2 cellular contexts compared by ENCODE assay signal in the genomic region with DNA sequence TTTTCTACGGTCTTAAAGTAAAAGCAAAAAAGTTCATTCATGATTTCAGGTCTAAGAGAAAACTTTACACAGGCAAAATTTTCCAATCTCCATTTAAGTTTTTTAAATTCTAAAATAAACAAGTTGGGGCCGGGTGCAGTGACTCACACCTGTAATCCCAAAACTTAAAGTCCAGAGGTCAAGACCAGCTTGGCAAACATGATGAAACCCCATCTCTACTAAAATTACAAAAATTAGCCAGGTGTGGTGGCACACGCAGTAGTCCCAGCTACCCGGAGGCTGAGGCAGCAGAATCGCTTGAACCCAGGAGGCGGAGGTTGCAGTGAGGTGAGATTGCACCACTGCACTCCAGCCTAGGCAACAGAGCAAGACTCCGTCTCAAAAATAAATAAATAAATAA.
A peak's percentile ranks its signal among the peaks of the same experiment; 100 is the strongest.
TF ChIP-seq lines count a peak whose summit lies in the region.
"Not testable (repeated sequence)": the region's sequence is repeated elsewhere in the genome, so short reads cannot be mapped to it uniquely, and the experiment has no call there.

No MANE protein-coding gene starts in this region.

TF ChIP-seq in WTC11, 78 proteins besides CTCF, POLR2A, EP300 and RAD21:
- TF ChIP-seq GABPB1 (CRISPR knock-in tag; IDR thresholded peaks at IDR 0.05) = peak; percentile 72

TF ChIP-seq in HepG2, 621 proteins besides CTCF, POLR2A, EP300 and RAD21:
- TF ChIP-seq, protein P1, sequence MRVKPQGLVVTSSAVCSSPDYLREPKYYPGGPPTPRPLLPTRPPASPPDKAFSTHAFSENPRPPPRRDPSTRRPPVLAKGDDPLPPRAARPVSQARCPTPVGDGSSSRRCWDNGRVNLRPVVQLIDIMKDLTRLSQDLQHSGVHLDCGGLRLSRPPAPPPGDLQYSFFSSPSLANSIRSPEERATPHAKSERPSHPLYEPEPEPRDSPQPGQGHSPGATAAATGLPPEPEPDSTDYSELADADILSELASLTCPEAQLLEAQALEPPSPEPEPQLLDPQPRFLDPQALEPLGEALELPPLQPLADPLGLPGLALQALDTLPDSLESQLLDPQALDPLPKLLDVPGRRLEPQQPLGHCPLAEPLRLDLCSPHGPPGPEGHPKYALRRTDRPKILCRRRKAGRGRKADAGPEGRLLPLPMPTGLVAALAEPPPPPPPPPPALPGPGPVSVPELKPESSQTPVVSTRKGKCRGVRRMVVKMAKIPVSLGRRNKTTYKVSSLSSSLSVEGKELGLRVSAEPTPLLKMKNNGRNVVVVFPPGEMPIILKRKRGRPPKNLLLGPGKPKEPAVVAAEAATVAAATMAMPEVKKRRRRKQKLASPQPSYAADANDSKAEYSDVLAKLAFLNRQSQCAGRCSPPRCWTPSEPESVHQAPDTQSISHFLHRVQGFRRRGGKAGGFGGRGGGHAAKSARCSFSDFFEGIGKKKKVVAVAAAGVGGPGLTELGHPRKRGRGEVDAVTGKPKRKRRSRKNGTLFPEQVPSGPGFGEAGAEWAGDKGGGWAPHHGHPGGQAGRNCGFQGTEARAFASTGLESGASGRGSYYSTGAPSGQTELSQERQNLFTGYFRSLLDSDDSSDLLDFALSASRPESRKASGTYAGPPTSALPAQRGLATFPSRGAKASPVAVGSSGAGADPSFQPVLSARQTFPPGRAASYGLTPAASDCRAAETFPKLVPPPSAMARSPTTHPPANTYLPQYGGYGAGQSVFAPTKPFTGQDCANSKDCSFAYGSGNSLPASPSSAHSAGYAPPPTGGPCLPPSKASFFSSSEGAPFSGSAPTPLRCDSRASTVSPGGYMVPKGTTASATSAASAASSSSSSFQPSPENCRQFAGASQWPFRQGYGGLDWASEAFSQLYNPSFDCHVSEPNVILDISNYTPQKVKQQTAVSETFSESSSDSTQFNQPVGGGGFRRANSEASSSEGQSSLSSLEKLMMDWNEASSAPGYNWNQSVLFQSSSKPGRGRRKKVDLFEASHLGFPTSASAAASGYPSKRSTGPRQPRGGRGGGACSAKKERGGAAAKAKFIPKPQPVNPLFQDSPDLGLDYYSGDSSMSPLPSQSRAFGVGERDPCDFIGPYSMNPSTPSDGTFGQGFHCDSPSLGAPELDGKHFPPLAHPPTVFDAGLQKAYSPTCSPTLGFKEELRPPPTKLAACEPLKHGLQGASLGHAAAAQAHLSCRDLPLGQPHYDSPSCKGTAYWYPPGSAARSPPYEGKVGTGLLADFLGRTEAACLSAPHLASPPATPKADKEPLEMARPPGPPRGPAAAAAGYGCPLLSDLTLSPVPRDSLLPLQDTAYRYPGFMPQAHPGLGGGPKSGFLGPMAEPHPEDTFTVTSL (CRISPR knock-in tag; IDR thresholded peaks at IDR 0.05; ENCODE audit: borderline replicate concordance) = peak; percentile 52; the same call in 1 of the 2 replicates
- TF ChIP-seq, protein P2, sequence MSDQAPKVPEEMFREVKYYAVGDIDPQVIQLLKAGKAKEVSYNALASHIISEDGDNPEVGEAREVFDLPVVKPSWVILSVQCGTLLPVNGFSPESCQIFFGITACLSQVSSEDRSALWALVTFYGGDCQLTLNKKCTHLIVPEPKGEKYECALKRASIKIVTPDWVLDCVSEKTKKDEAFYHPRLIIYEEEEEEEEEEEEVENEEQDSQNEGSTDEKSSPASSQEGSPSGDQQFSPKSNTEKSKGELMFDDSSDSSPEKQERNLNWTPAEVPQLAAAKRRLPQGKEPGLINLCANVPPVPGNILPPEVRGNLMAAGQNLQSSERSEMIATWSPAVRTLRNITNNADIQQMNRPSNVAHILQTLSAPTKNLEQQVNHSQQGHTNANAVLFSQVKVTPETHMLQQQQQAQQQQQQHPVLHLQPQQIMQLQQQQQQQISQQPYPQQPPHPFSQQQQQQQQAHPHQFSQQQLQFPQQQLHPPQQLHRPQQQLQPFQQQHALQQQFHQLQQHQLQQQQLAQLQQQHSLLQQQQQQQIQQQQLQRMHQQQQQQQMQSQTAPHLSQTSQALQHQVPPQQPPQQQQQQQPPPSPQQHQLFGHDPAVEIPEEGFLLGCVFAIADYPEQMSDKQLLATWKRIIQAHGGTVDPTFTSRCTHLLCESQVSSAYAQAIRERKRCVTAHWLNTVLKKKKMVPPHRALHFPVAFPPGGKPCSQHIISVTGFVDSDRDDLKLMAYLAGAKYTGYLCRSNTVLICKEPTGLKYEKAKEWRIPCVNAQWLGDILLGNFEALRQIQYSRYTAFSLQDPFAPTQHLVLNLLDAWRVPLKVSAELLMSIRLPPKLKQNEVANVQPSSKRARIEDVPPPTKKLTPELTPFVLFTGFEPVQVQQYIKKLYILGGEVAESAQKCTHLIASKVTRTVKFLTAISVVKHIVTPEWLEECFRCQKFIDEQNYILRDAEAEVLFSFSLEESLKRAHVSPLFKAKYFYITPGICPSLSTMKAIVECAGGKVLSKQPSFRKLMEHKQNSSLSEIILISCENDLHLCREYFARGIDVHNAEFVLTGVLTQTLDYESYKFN (CRISPR knock-in tag; conservative IDR thresholded peaks at IDR 0.05) = peak; percentile 50
- TF ChIP-seq LCORL (IDR thresholded peaks at IDR 0.05) (0 out of 2 replicates have a peak, but pooled peaks have one; percentile 42), LCORL (CRISPR knock-in tag; IDR thresholded peaks at IDR 0.05) (peak; percentile 77), CEBPG (CRISPR knock-in tag; IDR thresholded peaks at IDR 0.05) (peak; percentile 62), ZEB1 (IDR thresholded peaks at IDR 0.05; ENCODE audit: insufficient replicate concordance, low read depth) (peak; percentile 50), NR2F6 (CRISPR knock-in tag; IDR thresholded peaks at IDR 0.05) (peak; percentile 43; the same call in 1 of the 2 replicates), HNF4G (IDR thresholded peaks at IDR 0.05; ENCODE audit: borderline replicate concordance, low read depth, low read length) (peak; percentile 65; the same call in 1 of the 2 replicates), GATAD2A (CRISPR knock-in tag; IDR thresholded peaks at IDR 0.05) (0 out of 2 replicates have a peak, but pooled peaks have one; percentile 21), PITX1 (CRISPR knock-in tag; IDR thresholded peaks at IDR 0.05) (peak; percentile 54; the same call in 1 of the 2 replicates), FOSL2 (CRISPR knock-in tag; IDR thresholded peaks at IDR 0.05) (peak; percentile 90), MTF1 (CRISPR knock-in tag; IDR thresholded peaks at IDR 0.05) (0 out of 2 replicates have a peak, but pooled peaks have one; percentile 58), FOSL1 (CRISPR knock-in tag; IDR thresholded peaks at IDR 0.05; ENCODE audit: borderline replicate concordance) (peak; percentile 65; the same call in 1 of the 2 replicates), HNF4A (CRISPR knock-in tag; IDR thresholded peaks at IDR 0.05) (peak; percentile 55)
- TF ChIP-seq, protein P3, sequence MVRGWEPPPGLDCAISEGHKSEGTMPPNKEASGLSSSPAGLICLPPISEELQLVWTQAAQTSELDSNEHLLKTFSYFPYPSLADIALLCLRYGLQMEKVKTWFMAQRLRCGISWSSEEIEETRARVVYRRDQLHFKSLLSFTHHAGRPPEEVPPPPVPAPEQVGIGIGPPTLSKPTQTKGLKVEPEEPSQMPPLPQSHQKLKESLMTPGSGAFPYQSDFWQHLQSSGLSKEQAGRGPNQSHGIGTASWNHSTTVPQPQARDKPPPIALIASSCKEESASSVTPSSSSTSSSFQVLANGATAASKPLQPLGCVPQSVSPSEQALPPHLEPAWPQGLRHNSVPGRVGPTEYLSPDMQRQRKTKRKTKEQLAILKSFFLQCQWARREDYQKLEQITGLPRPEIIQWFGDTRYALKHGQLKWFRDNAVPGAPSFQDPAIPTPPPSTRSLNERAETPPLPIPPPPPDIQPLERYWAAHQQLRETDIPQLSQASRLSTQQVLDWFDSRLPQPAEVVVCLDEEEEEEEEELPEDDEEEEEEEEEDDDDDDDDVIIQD (CRISPR knock-in tag; IDR thresholded peaks at IDR 0.05; ENCODE audit: low read depth) = 0 out of 2 replicates have a peak, but pooled peaks have one; percentile 24
- TF ChIP-seq NR2F6 (IDR thresholded peaks at IDR 0.05); HNF4G (CRISPR knock-in tag; IDR thresholded peaks at IDR 0.05; ENCODE audit: borderline replicate concordance, low read depth): not testable (repeated sequence)
- TF ChIP-seq, protein P4, sequence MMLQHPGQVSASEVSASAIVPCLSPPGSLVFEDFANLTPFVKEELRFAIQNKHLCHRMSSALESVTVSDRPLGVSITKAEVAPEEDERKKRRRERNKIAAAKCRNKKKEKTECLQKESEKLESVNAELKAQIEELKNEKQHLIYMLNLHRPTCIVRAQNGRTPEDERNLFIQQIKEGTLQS (CRISPR knock-in tag; IDR thresholded peaks at IDR 0.05) = 0 out of 2 replicates have a peak, but pooled peaks have one; percentile 24
- TF ChIP-seq, protein P5, sequence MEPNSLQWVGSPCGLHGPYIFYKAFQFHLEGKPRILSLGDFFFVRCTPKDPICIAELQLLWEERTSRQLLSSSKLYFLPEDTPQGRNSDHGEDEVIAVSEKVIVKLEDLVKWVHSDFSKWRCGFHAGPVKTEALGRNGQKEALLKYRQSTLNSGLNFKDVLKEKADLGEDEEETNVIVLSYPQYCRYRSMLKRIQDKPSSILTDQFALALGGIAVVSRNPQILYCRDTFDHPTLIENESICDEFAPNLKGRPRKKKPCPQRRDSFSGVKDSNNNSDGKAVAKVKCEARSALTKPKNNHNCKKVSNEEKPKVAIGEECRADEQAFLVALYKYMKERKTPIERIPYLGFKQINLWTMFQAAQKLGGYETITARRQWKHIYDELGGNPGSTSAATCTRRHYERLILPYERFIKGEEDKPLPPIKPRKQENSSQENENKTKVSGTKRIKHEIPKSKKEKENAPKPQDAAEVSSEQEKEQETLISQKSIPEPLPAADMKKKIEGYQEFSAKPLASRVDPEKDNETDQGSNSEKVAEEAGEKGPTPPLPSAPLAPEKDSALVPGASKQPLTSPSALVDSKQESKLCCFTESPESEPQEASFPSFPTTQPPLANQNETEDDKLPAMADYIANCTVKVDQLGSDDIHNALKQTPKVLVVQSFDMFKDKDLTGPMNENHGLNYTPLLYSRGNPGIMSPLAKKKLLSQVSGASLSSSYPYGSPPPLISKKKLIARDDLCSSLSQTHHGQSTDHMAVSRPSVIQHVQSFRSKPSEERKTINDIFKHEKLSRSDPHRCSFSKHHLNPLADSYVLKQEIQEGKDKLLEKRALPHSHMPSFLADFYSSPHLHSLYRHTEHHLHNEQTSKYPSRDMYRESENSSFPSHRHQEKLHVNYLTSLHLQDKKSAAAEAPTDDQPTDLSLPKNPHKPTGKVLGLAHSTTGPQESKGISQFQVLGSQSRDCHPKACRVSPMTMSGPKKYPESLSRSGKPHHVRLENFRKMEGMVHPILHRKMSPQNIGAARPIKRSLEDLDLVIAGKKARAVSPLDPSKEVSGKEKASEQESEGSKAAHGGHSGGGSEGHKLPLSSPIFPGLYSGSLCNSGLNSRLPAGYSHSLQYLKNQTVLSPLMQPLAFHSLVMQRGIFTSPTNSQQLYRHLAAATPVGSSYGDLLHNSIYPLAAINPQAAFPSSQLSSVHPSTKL (CRISPR knock-in tag; IDR thresholded peaks at IDR 0.05) = peak; percentile 39; the same call in 1 of the 2 replicates
- TF ChIP-seq, protein P6, sequence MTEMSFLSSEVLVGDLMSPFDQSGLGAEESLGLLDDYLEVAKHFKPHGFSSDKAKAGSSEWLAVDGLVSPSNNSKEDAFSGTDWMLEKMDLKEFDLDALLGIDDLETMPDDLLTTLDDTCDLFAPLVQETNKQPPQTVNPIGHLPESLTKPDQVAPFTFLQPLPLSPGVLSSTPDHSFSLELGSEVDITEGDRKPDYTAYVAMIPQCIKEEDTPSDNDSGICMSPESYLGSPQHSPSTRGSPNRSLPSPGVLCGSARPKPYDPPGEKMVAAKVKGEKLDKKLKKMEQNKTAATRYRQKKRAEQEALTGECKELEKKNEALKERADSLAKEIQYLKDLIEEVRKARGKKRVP (CRISPR knock-in tag; IDR thresholded peaks at IDR 0.05) = peak in 1 of 2 experiments; percentile 87; a peak in 2 of 4 replicates
